12 cellular contexts compared by ENCODE assay signal in genomic region chr17:45364531-45365390, GRCh38. TPM values are rescaled to one million over a fixed set of nuclear protein-coding genes. Genes with fewer than 3 reads are reported as not detected.
DNase-seq lines count a peak whose midpoint lies in the region; TF ChIP-seq lines count a peak whose summit lies in the region.
"Had no signal": no experiment of that assay in that cellular context is flagged by ENCODE, and none has a peak within 500 bp of the region (broad histone marks: within the 10 kb centered on the region; RNA-seq: fewer than 3 reads in every experiment).

No MANE protein-coding gene starts in this region.

- H3K27ac ChIP-seq in osteoblast (ENCODE audit: low read depth, low read length): no peak overlapping the region
- H3K27ac ChIP-seq in CD8-positive, alpha-beta memory T cell (ENCODE audit: low read depth, low read length): no peak overlapping the region
- H3K27ac ChIP-seq: 22Rv1, esophagus muscularis mucosa, thoracic aorta, WERI-Rb-1 had no signal

- H3K79me2 ChIP-seq in osteoblast (ENCODE audit: insufficient read depth, low read length): no peaks in the 10 kb centered on the region

- peaks cover 2% of the 10 kb centered on the region for H3K36me3 Mint-ChIP-seq in chondrocyte (ENCODE audit: low read depth)
- no peaks in the 10 kb centered on the region for H3K36me3 Mint-ChIP-seq in CD8-positive, alpha-beta memory T cell

- H3K4me2 ChIP-seq in osteoblast (ENCODE audit: insufficient read depth, low read length): no peak overlapping the region

- no peak overlapping the region for H3K27ac Mint-ChIP-seq in chondrocyte (ENCODE audit: unreplicated experiment)
- H3K27ac Mint-ChIP-seq in CD8-positive, alpha-beta memory T cell: no peak overlapping the region

- H3K4me1 ChIP-seq in osteoblast (ENCODE audit: insufficient read depth, low read length): peaks cover 15% of the 10 kb centered on the region
- no peaks in the 10 kb centered on the region for H3K4me1 ChIP-seq in CD8-positive, alpha-beta memory T cell (ENCODE audit: insufficient read depth, low read length)

- no peaks in the 10 kb centered on the region for H3K9me3 ChIP-seq in osteoblast (ENCODE audit: low read depth, low read length)
- H3K9me3 ChIP-seq in CD8-positive, alpha-beta memory T cell (ENCODE audit: low read length): no peaks in the 10 kb centered on the region
- H3K9me3 ChIP-seq: esophagus muscularis mucosa, thoracic aorta had no signal

- POLR2A ChIA-PET in CD8-positive, alpha-beta memory T cell (lab: Charles Lee): no interaction called here

- peaks cover 23% of the 10 kb centered on the region for H3K4me1 Mint-ChIP-seq in chondrocyte (ENCODE audit: low read depth)
- no peaks in the 10 kb centered on the region for H3K4me1 Mint-ChIP-seq in CD8-positive, alpha-beta memory T cell

- CTCF ChIA-PET in CD8-positive, alpha-beta memory T cell (lab: Charles Lee): interaction anchor here (0.6 to 0.9 kb wide), 2 partner anchors 16 to 47 kb away, joined by 3 read pairs; no protein-coding TSS in a partner anchor

- H3K27me3 Mint-ChIP-seq in chondrocyte (ENCODE audit: low read depth): no peaks in the 10 kb centered on the region
- peaks cover 16 to 43% of the 10 kb centered on the region in 2 donors for H3K27me3 Mint-ChIP-seq in CD8-positive, alpha-beta memory T cell

- H3K9me3 Mint-ChIP-seq in chondrocyte (ENCODE audit: low read depth): no peaks in the 10 kb centered on the region
- H3K9me3 Mint-ChIP-seq in CD8-positive, alpha-beta memory T cell: no peaks in the 10 kb centered on the region

- H2AFZ ChIP-seq in osteoblast (ENCODE audit: low read length): peak overlapping the region; percentile 74

- H3K4me3 Mint-ChIP-seq in chondrocyte (ENCODE audit: unreplicated experiment): no peak overlapping the region
- no peak overlapping the region for H3K4me3 Mint-ChIP-seq in CD8-positive, alpha-beta memory T cell

- H3K27me3 ChIP-seq in osteoblast (ENCODE audit: insufficient read depth, low read length): no peaks in the 10 kb centered on the region
- H3K27me3 ChIP-seq in CD8-positive, alpha-beta memory T cell (ENCODE audit: insufficient read depth, low read length, poor library complexity, severe bottlenecking): peaks cover 4% of the 10 kb centered on the region
- H3K27me3 ChIP-seq: esophagus muscularis mucosa had no signal

- no peaks in the 10 kb centered on the region for H4K20me1 ChIP-seq in osteoblast (ENCODE audit: insufficient read depth, low read length)

- peak; percentile 32 for DNase-seq in DMS53 (lab: John Stamatoyannopoulos, UW)
- DNase-seq in DMS53 treated with DMSO at 0.1 percent for 48 hours (lab: John Stamatoyannopoulos, UW; ENCODE audit: unreplicated experiment): no peak
- peak; percentile 34 for DNase-seq in NCI-H2107 (lab: John Stamatoyannopoulos, UW)
- peak; percentile 66 for DNase-seq in ecto neural progenitor cell (ENCODE audit: low spot score)
- peak; percentile 67 for DNase-seq in osteoblast (ENCODE audit: insufficient read length, low spot score, missing footprints)
- no peak for DNase-seq in chondrocyte (ENCODE audit: low spot score)
- DNase-seq in CD8-positive, alpha-beta memory T cell: no peak
- no peak for DNase-seq in NK-92 (lab: John Stamatoyannopoulos, UW; ENCODE audit: unreplicated experiment)
- DNase-seq: WERI-Rb-1 had no signal

- no peaks in the 10 kb centered on the region for H3K36me3 ChIP-seq in osteoblast (ENCODE audit: insufficient read depth, low read length)
- no peaks in the 10 kb centered on the region for H3K36me3 ChIP-seq in CD8-positive, alpha-beta memory T cell (ENCODE audit: insufficient read depth, low read length)
- H3K36me3 ChIP-seq: esophagus muscularis mucosa, thoracic aorta, WERI-Rb-1 had no signal

- H3K4me3 ChIP-seq in osteoblast (ENCODE audit: insufficient read depth, low read length): no peak overlapping the region
- no peak overlapping the region for H3K4me3 ChIP-seq in CD8-positive, alpha-beta memory T cell (ENCODE audit: low read length)
- H3K4me3 ChIP-seq: esophagus muscularis mucosa, thoracic aorta had no signal

- no peak for TF ChIP-seq CTCF in osteoblast (IDR thresholded peaks at IDR 0.05; ENCODE audit: extremely low read depth, low read depth, low read length)
- no peak for TF ChIP-seq CTCF in chondrocyte (IDR thresholded peaks at IDR 0.05)

RNA-seq across cellular contexts. Expression of gene MAP3K14, which starts 47.9 kb away (rescaled TPM):
- 2.7 and 3.6 TPM in 2 replicates for total RNA-seq in osteoblast
- 3.9 to 8.6 TPM (median 5.2 TPM) in 3 replicates for total RNA-seq in chondrocyte
- 10 to 100 TPM; 60.2 to 62.4 TPM for total RNA-seq in CD8-positive, alpha-beta memory T cell
- 9.0 TPM for polyA plus RNA-seq in CD8-positive, alpha-beta memory T cell

Comparison
In these comparisons a context has a peak if more than half of its experiments do, and no peak if none do; other contexts are left out.
1. DNase-seq: peak in DMS53 (single experiment), NCI-H2107 (single experiment), ecto neural progenitor cell (single experiment) and osteoblast (single experiment); none in DMS53 treated with DMSO at 0.1 percent for 48 hours (single experiment), chondrocyte (single experiment), CD8-positive, alpha-beta memory T cell (0 of 5) and NK-92 (single experiment).